Comparison of ENCODE assay signal across 7 cellular contexts in the genomic region with DNA sequence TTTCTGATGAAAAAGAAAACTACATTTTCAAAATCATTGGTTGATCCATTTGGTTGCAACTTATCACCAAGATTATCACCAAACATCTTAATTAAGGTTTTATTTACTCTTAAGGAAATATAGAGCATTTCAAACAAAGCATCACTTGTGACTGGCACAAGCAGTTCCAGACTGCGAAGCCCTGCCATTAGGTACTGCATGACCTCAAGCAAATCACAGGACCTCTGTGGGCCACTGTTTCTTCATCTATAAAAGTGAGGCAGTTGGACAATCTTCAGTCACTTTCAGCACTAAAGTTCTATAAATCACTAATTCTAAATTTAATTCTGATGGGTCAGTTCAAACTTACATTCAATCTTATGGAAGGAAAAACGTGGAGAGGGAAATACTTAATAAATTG. TPM values are rescaled to one million over a fixed set of nuclear protein-coding genes. Genes with fewer than 3 reads are reported as not detected.
DNase-seq lines count a peak whose midpoint lies in the region; ATAC-seq and TF ChIP-seq lines count a peak whose summit lies in the region.

No MANE protein-coding gene starts in this region.

- peaks cover 59 to 66% of the 10 kb centered on the region in 2 experiments for H3K4me1 Mint-ChIP-seq in H9
- H3K4me1 Mint-ChIP-seq in stimulated activated memory B cell treated with anti-CD40 and anti-IgM and Interleukin-4, amounts not matched to agents 10 μg/mL and 1 μg/mL and 100 μg/mL, for 72 hours, result peaks cover 59% of the 10 kb centered on the region

- no peak overlapping the region for H3K14ac ChIP-seq in H9 (ENCODE audit: insufficient read depth, low read length)

- no peak overlapping the region for H3K18ac ChIP-seq in H9 (ENCODE audit: insufficient read length, low read depth, low read length)

- DNase-seq in H9 (no peak), RKO (ENCODE audit: low spot score) (peak; percentile 72), epithelial cell of proximal tubule (ENCODE audit: low read depth) (no peak), NCI-H2227 (lab: John Stamatoyannopoulos, UW; ENCODE audit: unreplicated experiment) (no peak), DMS114 treated with DMSO at 0.1 percent for 48 hours (lab: John Stamatoyannopoulos, UW; ENCODE audit: unreplicated experiment) (no peak)

- H4K8ac ChIP-seq in H9 (replicated peaks; ENCODE audit: insufficient read length, low read depth, low read length), result no peak overlapping the region

- ATAC-seq in stimulated activated memory B cell treated with anti-CD40 and anti-IgM and Interleukin-4, amounts not matched to agents 10 μg/mL and 1 μg/mL and 100 μg/mL, for 72 hours, result peak; percentile 42
- ATAC-seq in GM19324 (IDR thresholded peaks at IDR 0.05; ENCODE audit: low FRiP score, unreplicated experiment), result no peak

- no peaks in the 10 kb centered on the region for H3K9me3 ChIP-seq in H9 (ENCODE audit: control insufficient read depth, low read depth, low read length)

- H3T11ph ChIP-seq in H9 (ENCODE audit: low read length), result no peak overlapping the region

- H3K4ac ChIP-seq in H9 (ENCODE audit: low read depth, low read length), result no peak overlapping the region

- H3K27me3 Mint-ChIP-seq in H9 (ENCODE audit: low read depth), result no peaks in the 10 kb centered on the region
- no peaks in the 10 kb centered on the region for H3K27me3 Mint-ChIP-seq in stimulated activated memory B cell treated with anti-CD40 and anti-IgM and Interleukin-4, amounts not matched to agents 10 μg/mL and 1 μg/mL and 100 μg/mL, for 72 hours

- TF ChIP-seq CTCF in H9 (conservative IDR thresholded peaks at IDR 0.05) (no peak), epithelial cell of proximal tubule (conservative IDR thresholded peaks at IDR 0.05; ENCODE audit: low read depth, low read length) (no peak)

- H3K4me3 ChIP-seq in epithelial cell of proximal tubule (ENCODE audit: low read depth, low read length), result peak overlapping the region; percentile 59

- peak overlapping the region in 2 of 3 experiments; percentile 34 to 55; a peak in 2 of 7 replicates for H3K27ac Mint-ChIP-seq in H9
- H3K27ac Mint-ChIP-seq in stimulated activated memory B cell treated with anti-CD40 and anti-IgM and Interleukin-4, amounts not matched to agents 10 μg/mL and 1 μg/mL and 100 μg/mL, for 72 hours, result peak overlapping the region; percentile 97

- H3K27me3 ChIP-seq in H9 (ENCODE audit: insufficient read depth, low read length), result no peaks in the 10 kb centered on the region

- H3K79me1 ChIP-seq in H9 (ENCODE audit: insufficient read depth, low read depth, low read length, poor library complexity, severe bottlenecking), result no peaks in the 10 kb centered on the region

- no peak overlapping the region for H4K91ac ChIP-seq in H9 (ENCODE audit: insufficient read length, low read depth, low read length)

- H3K9me3 Mint-ChIP-seq in H9, result no peaks in the 10 kb centered on the region
- no peaks in the 10 kb centered on the region for H3K9me3 Mint-ChIP-seq in stimulated activated memory B cell treated with anti-CD40 and anti-IgM and Interleukin-4, amounts not matched to agents 10 μg/mL and 1 μg/mL and 100 μg/mL, for 72 hours

- H2AFZ ChIP-seq in H9 (ENCODE audit: low read length), result no peak overlapping the region

- H2BK12ac ChIP-seq in H9 (ENCODE audit: insufficient read length, low read depth, low read length), result no peak overlapping the region

- no peak overlapping the region for H3K4me3 Mint-ChIP-seq in H9
- H3K4me3 Mint-ChIP-seq in stimulated activated memory B cell treated with anti-CD40 and anti-IgM and Interleukin-4, amounts not matched to agents 10 μg/mL and 1 μg/mL and 100 μg/mL, for 72 hours, result peak overlapping the region; percentile 93

- H3K4me2 ChIP-seq in H9 (ENCODE audit: insufficient read depth, insufficient read length, low read length), result no peak overlapping the region

- H2AK5ac ChIP-seq in H9 (ENCODE audit: insufficient read length, low read length), result no peak overlapping the region

- H2BK20ac ChIP-seq in H9 (ENCODE audit: low read depth, low read length, poor library complexity, severe bottlenecking), result no peak overlapping the region

- H3K4me1 ChIP-seq in H9 (ENCODE audit: insufficient read depth, low read length), result peaks cover 2% of the 10 kb centered on the region; the same call in 1 of the 2 replicates

- no peak overlapping the region for H2BK120ac ChIP-seq in H9 (ENCODE audit: low read depth, low read length, poor library complexity, severe bottlenecking)

- H3K56ac ChIP-seq in H9 (ENCODE audit: insufficient read length, low read depth, low read length), result no peak overlapping the region

- H3K36me3 Mint-ChIP-seq in H9 (ENCODE audit: insufficient read depth in 1 of 3, low read depth in 3 of 3), result no peaks in the 10 kb centered on the region
- peaks cover 33% of the 10 kb centered on the region for H3K36me3 Mint-ChIP-seq in stimulated activated memory B cell treated with anti-CD40 and anti-IgM and Interleukin-4, amounts not matched to agents 10 μg/mL and 1 μg/mL and 100 μg/mL, for 72 hours

- no CpG with 5 or more reads among the region's 2 CpGs for WGBS in H9 (ENCODE audit: extremely low coverage, insufficient read length, low lambda C conversion rate)

- no peak overlapping the region for H2BK5ac ChIP-seq in H9 (ENCODE audit: insufficient read length, low read length)

- no peak overlapping the region for H2BK15ac ChIP-seq in H9 (ENCODE audit: low read depth, low read length)

- H4K5ac ChIP-seq in H9 (ENCODE audit: insufficient read length, low read depth, low read length), result no peak overlapping the region

- H3K9ac ChIP-seq in H9 (ENCODE audit: extremely low read depth, insufficient read length, low read length), result no peak overlapping the region

- H3K23me2 ChIP-seq in H9 (ENCODE audit: insufficient read length, low read depth, low read length, poor library complexity, severe bottlenecking), result no peaks in the 10 kb centered on the region

- no peak overlapping the region for H3K23ac ChIP-seq in H9 (ENCODE audit: insufficient read length, low read depth, low read length)

- no peak overlapping the region for H3K27ac ChIP-seq in H9 (ENCODE audit: insufficient read length, low read depth, low read length)

- no peaks in the 10 kb centered on the region for H4K20me1 ChIP-seq in H9 (ENCODE audit: control insufficient read depth, insufficient read depth, insufficient read length)

- no peaks in the 10 kb centered on the region for H3K79me2 ChIP-seq in H9 (ENCODE audit: insufficient read depth, low read length)

RNA-seq across cellular contexts. Expression of a gene that starts 2.0 kb away (rescaled TPM):
- total RNA-seq in H9 (2021) (14.8 and 15.5 TPM in 2 replicates), epithelial cell of proximal tubule (19.5 and 28.5 TPM in 2 replicates)

RNA-seq across cellular contexts. Expression of a gene that starts 44.2 kb away (rescaled TPM):
- 7.1 and 7.2 TPM in 2 replicates for total RNA-seq in H9 (2021)
- total RNA-seq in epithelial cell of proximal tubule, result 9.8 and 17.9 TPM in 2 replicates
